1 cellular context compared by ENCODE assay signal in genomic region chr11:46242961-46243795, GRCh38.
A peak's percentile ranks its signal among the peaks of the same experiment; 100 is the strongest.
TF ChIP-seq lines count a peak whose summit lies in the region.

No MANE protein-coding gene starts in this region.

TF ChIP-seq in HepG2, 621 proteins besides CTCF, POLR2A, EP300 and RAD21 (continued from another document and continues in another):
- TF ChIP-seq SP2 (CRISPR knock-in tag; IDR thresholded peaks at IDR 0.05) (0 out of 2 replicates have a peak, but pooled peaks have one; percentile 30), MXD4 (CRISPR knock-in tag; IDR thresholded peaks at IDR 0.05) (peak; percentile 26; the same call in 1 of the 2 replicates), ZKSCAN1 (IDR thresholded peaks at IDR 0.05; ENCODE audit: low read length) (no peak), DNMT3B (CRISPR knock-in tag; conservative IDR thresholded peaks at IDR 0.05) (no peak), SRSF9 (IDR thresholded peaks at IDR 0.05; ENCODE audit: borderline replicate concordance, insufficient read depth, low read depth, low read length, poor library complexity, severe bottlenecking) (no peak), ZFP62 (CRISPR knock-in tag; IDR thresholded peaks at IDR 0.05) (no peak), SP1 (IDR thresholded peaks at IDR 0.05) (no peak), SP1 (CRISPR knock-in tag; IDR thresholded peaks at IDR 0.05) (peak; percentile 67; the same call in 1 of the 2 replicates), FOXA3 (CRISPR knock-in tag; IDR thresholded peaks at IDR 0.05) (peak; percentile 64; the same call in 1 of the 2 replicates), IRF1 (CRISPR knock-in tag; IDR thresholded peaks at IDR 0.05; ENCODE audit: low read depth) (peak; percentile 60; the same call in 1 of the 2 replicates), ZBTB7B (CRISPR knock-in tag; IDR thresholded peaks at IDR 0.05) (no peak), ZNF563 (CRISPR knock-in tag; IDR thresholded peaks at IDR 0.05) (peak; percentile 83), ZNF3 (CRISPR knock-in tag; IDR thresholded peaks at IDR 0.05) (no peak; the same call in 1 of the 2 replicates), REPIN1 (CRISPR knock-in tag; IDR thresholded peaks at IDR 0.05; ENCODE audit: borderline replicate concordance, low read depth) (no peak; the same call in 1 of the 2 replicates), ZNF609 (CRISPR knock-in tag; IDR thresholded peaks at IDR 0.05; ENCODE audit: borderline replicate concordance) (peak; percentile 56; the same call in 1 of the 2 replicates), RFX5 (IDR thresholded peaks at IDR 0.05; ENCODE audit: low read depth, low read length) (no peak; the same call in 1 of the 2 replicates), ATF2 (CRISPR knock-in tag; IDR thresholded peaks at IDR 0.05) (peak; percentile 92), ZNF460 (CRISPR knock-in tag; IDR thresholded peaks at IDR 0.05; ENCODE audit: borderline replicate concordance) (no peak), ZNF432 (CRISPR knock-in tag; IDR thresholded peaks at IDR 0.05; ENCODE audit: borderline replicate concordance) (no peak), STAT6 (CRISPR knock-in tag; IDR thresholded peaks at IDR 0.05; ENCODE audit: borderline replicate concordance) (no peak), ZNF501 (CRISPR knock-in tag; IDR thresholded peaks at IDR 0.05) (0 out of 2 replicates have a peak, but pooled peaks have one; percentile 54), ZNF646 (CRISPR knock-in tag; IDR thresholded peaks at IDR 0.05) (no peak), ZNF282 (IDR thresholded peaks at IDR 0.05; ENCODE audit: partially characterized antibody) (no peak), TGIF2 (CRISPR knock-in tag; IDR thresholded peaks at IDR 0.05) (no peak; the same call in 1 of the 2 replicates), CSRNP1 (CRISPR knock-in tag; IDR thresholded peaks at IDR 0.05) (peak; percentile 41; the same call in 1 of the 2 replicates), CERS6 (CRISPR knock-in tag; IDR thresholded peaks at IDR 0.05) (no peak), ZFP1 (CRISPR knock-in tag; IDR thresholded peaks at IDR 0.05) (no peak), DNMT1 (CRISPR knock-in tag; IDR thresholded peaks at IDR 0.05) (no peak), NFYC (CRISPR knock-in tag; IDR thresholded peaks at IDR 0.05) (no peak), MAF1 (CRISPR knock-in tag; IDR thresholded peaks at IDR 0.05; ENCODE audit: borderline replicate concordance) (no peak), ELK4 (CRISPR knock-in tag; IDR thresholded peaks at IDR 0.05; ENCODE audit: borderline replicate concordance) (no peak), IKZF5 (CRISPR knock-in tag; IDR thresholded peaks at IDR 0.05) (no peak; the same call in 1 of the 2 replicates), ZNF550 (CRISPR knock-in tag; IDR thresholded peaks at IDR 0.05; ENCODE audit: borderline replicate concordance) (no peak), ZNF124 (CRISPR knock-in tag; IDR thresholded peaks at IDR 0.05) (no peak), ZNF484 (CRISPR knock-in tag; IDR thresholded peaks at IDR 0.05; ENCODE audit: borderline replicate concordance, low read depth) (no peak), ZNF335 (CRISPR knock-in tag; IDR thresholded peaks at IDR 0.05) (peak; percentile 83; the same call in 1 of the 2 replicates), ZNF768 (CRISPR knock-in tag; IDR thresholded peaks at IDR 0.05) (no peak)
